ENCODE assay signal across 17 cellular contexts in the genomic region with DNA sequence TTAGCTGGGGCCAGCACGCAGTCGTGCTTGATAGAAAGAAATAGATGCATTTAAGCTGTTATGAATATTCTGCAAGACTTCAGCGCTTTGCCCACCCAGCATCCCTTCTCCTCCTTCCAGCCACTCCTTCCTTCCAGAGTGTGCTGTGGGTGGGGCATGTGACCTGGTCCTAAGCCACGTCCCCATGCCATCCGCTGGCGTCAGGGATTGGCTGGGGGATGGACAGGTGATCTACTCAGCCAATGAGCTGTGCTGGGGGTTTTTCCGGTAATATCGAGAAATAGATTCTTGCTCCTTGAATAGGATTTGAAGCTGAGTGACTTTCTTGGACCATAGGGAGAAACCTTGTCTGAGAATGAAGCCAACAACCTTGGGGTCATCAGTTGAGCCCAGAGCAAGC. TPM values are rescaled to one million over a fixed set of nuclear protein-coding genes. Genes with fewer than 3 reads are reported as not detected.
"Had no signal": no experiment of that assay in that cellular context is flagged by ENCODE, and none has a peak within 500 bp of the region (broad histone marks: within the 10 kb centered on the region; RNA-seq: fewer than 3 reads in every experiment).

No MANE protein-coding gene starts in this region.

- H3K4me1 ChIP-seq: lower lobe of right lung, right atrium auricular region had no signal

- DNase-seq: activated CD4-positive, alpha-beta T cell treated with anti-CD3 and anti-CD28 coated beads for 48 hours; activated T-cell treated with anti-CD3 and anti-CD28 coated beads, Interleukin-2, amount 50 U/mL, for 1 hour; brain microvascular endothelial cell; cerebellar nuclear complex; dermis blood vessel endothelial cell; immature natural killer cell; left cardiac atrium; lower lobe of right lung; naive B cell; T1000; trophoblast cell had no signal

- H3K4me3 Mint-ChIP-seq: immature natural killer cell; naive B cell; stimulated activated effector memory CD8-positive, alpha-beta T cell treated with anti-CD3 and anti-CD28 coated beads, Interleukin-12 subunit alpha, Interleukin-12 subunit beta, amount 100 ng/mL, for 72 hours; T-cell had no signal

- H3K27me3 ChIP-seq: brain microvascular endothelial cell, right atrium auricular region had no signal

- H3K4me2 ChIP-seq: smooth muscle cell had no signal

- H3K36me3 Mint-ChIP-seq: naive B cell had no signal

- H3K27ac Mint-ChIP-seq: activated naive CD4-positive, alpha-beta T cell treated with anti-CD3 and anti-CD28 coated beads, Interleukin-2, amount 50 U/mL, for 72 hours; naive B cell; stimulated activated effector memory CD8-positive, alpha-beta T cell treated with anti-CD3 and anti-CD28 coated beads, Interleukin-12 subunit alpha, Interleukin-12 subunit beta, amount 100 ng/mL, for 72 hours; T-cell had no signal

- H3K9me3 ChIP-seq: lower lobe of right lung, right atrium auricular region had no signal

- H3K9me3 Mint-ChIP-seq: activated naive CD4-positive, alpha-beta T cell treated with anti-CD3 and anti-CD28 coated beads, Interleukin-2, amount 50 U/mL, for 72 hours; immature natural killer cell; naive B cell; stimulated activated effector memory CD8-positive, alpha-beta T cell treated with anti-CD3 and anti-CD28 coated beads, Interleukin-12 subunit alpha, Interleukin-12 subunit beta, amount 100 ng/mL, for 72 hours; T-cell had no signal

- ATAC-seq: activated naive CD4-positive, alpha-beta T cell treated with anti-CD3 and anti-CD28 coated beads, Interleukin-2, amount 50 U/mL, for 72 hours; left cardiac atrium; lower lobe of right lung; stimulated activated effector memory CD8-positive, alpha-beta T cell treated with anti-CD3 and anti-CD28 coated beads, Interleukin-12 subunit alpha, Interleukin-12 subunit beta, amount 100 ng/mL, for 72 hours; T-cell had no signal

- H3K27me3 Mint-ChIP-seq: T-cell had no signal

- H3K36me3 ChIP-seq: brain microvascular endothelial cell, lower lobe of right lung, right atrium auricular region had no signal

- H3K27ac ChIP-seq: brain microvascular endothelial cell, lower lobe of right lung, right atrium auricular region, VCaP had no signal

- H3K4me3 ChIP-seq: lower lobe of right lung, right atrium auricular region, smooth muscle cell had no signal

RNA-seq across cellular contexts. Expression of gene ZAP70, which starts 4.8 kb away (rescaled TPM):
- total RNA-seq: dermis blood vessel endothelial cell had no signal
